In genomic region chr19:13880059-13880672, GRCh38 we compare ENCODE assay signal across 9 cellular contexts. TPM values are rescaled to one million over a fixed set of nuclear protein-coding genes. Genes with fewer than 3 reads are reported as not detected.
DNase-seq lines count a peak whose midpoint lies in the region; ATAC-seq and TF ChIP-seq lines count a peak whose summit lies in the region.
"Had no signal": no experiment of that assay in that cellular context is flagged by ENCODE, and none has a peak within 500 bp of the region (broad histone marks: within the 10 kb centered on the region; RNA-seq: fewer than 3 reads in every experiment).

No MANE protein-coding gene starts in this region.

- no peaks in the 10 kb centered on the region for H3K36me3 ChIP-seq in BLaER1

- peak overlapping the region; percentile 94 for H3K4me2 ChIP-seq in BLaER1

- H3K9me3 ChIP-seq in BLaER1, result no peaks in the 10 kb centered on the region

- H4K20me1 ChIP-seq in BLaER1, result no peaks in the 10 kb centered on the region

- H3K27ac Mint-ChIP-seq in activated CD4-positive, alpha-beta T cell treated with anti-CD3 and anti-CD28 coated beads, Interleukin-2, amount 10 ng/mL, durations not matched to agents 24 days and 14 days, result peak overlapping the region; percentile 89

- H3K4me3 Mint-ChIP-seq in activated CD4-positive, alpha-beta T cell treated with anti-CD3 and anti-CD28 coated beads, Interleukin-2, amount 10 ng/mL, durations not matched to agents 24 days and 14 days, result peak overlapping the region; percentile 70

- DNase-seq in GM19240 (ENCODE audit: insufficient read length, low spot score) (peak; percentile 99), NCI-H526 (lab: John Stamatoyannopoulos, UW) (peak; percentile 47 to 91), coronary artery (ENCODE audit: low spot score) (peak; percentile 99), left lobe of liver (ENCODE audit: low spot score) (peak; percentile 97)
- peak; percentile 100 for DNase-seq in activated CD4-positive, alpha-beta T cell treated with anti-CD3 and anti-CD28 coated beads, Interleukin-2, amount 10 ng/mL, durations not matched to agents 24 days and 14 days
- peak; percentile 97 for DNase-seq in stimulated activated CD4-positive, alpha-beta T cell treated with anti-CD3 and anti-CD28 coated beads, Interleukin-2, amount 100 ng/mL, for 4 hours (ENCODE audit: low read depth)

- peaks cover 53% of the 10 kb centered on the region for H3K4me1 ChIP-seq in BLaER1

- H3K4me1 Mint-ChIP-seq in activated CD4-positive, alpha-beta T cell treated with anti-CD3 and anti-CD28 coated beads, Interleukin-2, amount 10 ng/mL, durations not matched to agents 24 days and 14 days, result peaks cover 34% of the 10 kb centered on the region

- TF ChIP-seq CTCF in coronary artery (IDR thresholded peaks at IDR 0.05), result peak; percentile 98

- ATAC-seq in HG03460 (IDR thresholded peaks at IDR 0.05; ENCODE audit: unreplicated experiment) (peak; percentile 72), left lobe of liver (peak; percentile 95)

- intact Hi-C loops in activated CD4-positive, alpha-beta T cell treated with anti-CD3 and anti-CD28 coated beads, Interleukin-2, amount 10 ng/mL, durations not matched to agents 24 days and 14 days (cut with micrococcal nuclease), result loop anchor here (1.0 to 10.0 kb wide), 9 partner anchors 27 to 595 kb away; partner anchors contain the start of genes ASF1B, BRME1, CC2D1A and DCAF15

- H3K36me3 Mint-ChIP-seq in activated CD4-positive, alpha-beta T cell treated with anti-CD3 and anti-CD28 coated beads, Interleukin-2, amount 10 ng/mL, durations not matched to agents 24 days and 14 days (ENCODE audit: low read depth), result no peaks in the 10 kb centered on the region

- H3K27ac ChIP-seq in BLaER1 (peak overlapping the region; percentile 68), coronary artery (peak overlapping the region; percentile 77 to 85)

- peak overlapping the region; percentile 65 for H3K9ac ChIP-seq in BLaER1

- no peaks in the 10 kb centered on the region for H3K27me3 Mint-ChIP-seq in activated CD4-positive, alpha-beta T cell treated with anti-CD3 and anti-CD28 coated beads, Interleukin-2, amount 10 ng/mL, durations not matched to agents 24 days and 14 days

- H3K4me3 ChIP-seq in BLaER1 (peak overlapping the region; percentile 48; the same call in 1 of the 2 replicates), coronary artery (peak overlapping the region; percentile 63)

- no peaks in the 10 kb centered on the region for H3K9me3 Mint-ChIP-seq in activated CD4-positive, alpha-beta T cell treated with anti-CD3 and anti-CD28 coated beads, Interleukin-2, amount 10 ng/mL, durations not matched to agents 24 days and 14 days

- no peaks in the 10 kb centered on the region for H3K27me3 ChIP-seq in BLaER1

RNA-seq across cellular contexts. Expression of gene NANOS3, which starts 3.2 kb away (rescaled TPM):
- total RNA-seq in activated CD4-positive, alpha-beta T cell treated with anti-CD3 and anti-CD28 coated beads, Interleukin-2, amount 10 ng/mL, durations not matched to agents 24 days and 14 days, result 1.4 and 1.9 TPM in 2 replicates
- total RNA-seq in left lobe of liver, result not detected
- total RNA-seq: mononuclear cell had no signal

RNA-seq across cellular contexts. Expression of gene BRME1, which starts 25.8 kb away (rescaled TPM):
- total RNA-seq in activated CD4-positive, alpha-beta T cell treated with anti-CD3 and anti-CD28 coated beads, Interleukin-2, amount 10 ng/mL, durations not matched to agents 24 days and 14 days, result 16.2 and 18.6 TPM in 2 replicates
- total RNA-seq in left lobe of liver, result 1.3 TPM

RNA-seq across cellular contexts. Expression of gene CC2D1A, which starts 25.8 kb away (rescaled TPM):
- 38.5 and 39.4 TPM in 2 replicates for total RNA-seq in activated CD4-positive, alpha-beta T cell treated with anti-CD3 and anti-CD28 coated beads, Interleukin-2, amount 10 ng/mL, durations not matched to agents 24 days and 14 days
- total RNA-seq in left lobe of liver, result 24.9 TPM

RNA-seq across cellular contexts. Expression of gene PODNL1, which starts 58.1 kb away (rescaled TPM):
- total RNA-seq in activated CD4-positive, alpha-beta T cell treated with anti-CD3 and anti-CD28 coated beads, Interleukin-2, amount 10 ng/mL, durations not matched to agents 24 days and 14 days, result not detected in 2 replicates
- not detected for total RNA-seq in left lobe of liver
- total RNA-seq: mononuclear cell had no signal

Comparison
In these comparisons a context has a peak if more than half of its experiments do, and no peak if none do; other contexts are left out.
1. Peak in every context shown above with its lines: DNase-seq, ATAC-seq, H3K4me3 ChIP-seq and H3K27ac ChIP-seq.